In genomic region chr18:12306752-12307151, GRCh38 we compare ENCODE assay signal across 8 cellular contexts. TPM values are rescaled to one million over a fixed set of nuclear protein-coding genes. Genes with fewer than 3 reads are reported as not detected.
A peak's percentile ranks its signal among the peaks of the same experiment; 100 is the strongest.
DNase-seq lines count a peak whose midpoint lies in the region; ATAC-seq, FAIRE-seq and TF ChIP-seq lines count a peak whose summit lies in the region.

No MANE protein-coding gene starts in this region.

- TF ChIP-seq POLR2A in heart left ventricle (IDR thresholded peaks at IDR 0.05) (no peak), upper lobe of left lung (IDR thresholded peaks at IDR 0.05) (no peak)

- H3K36me3 ChIP-seq in heart left ventricle (peaks cover 0 to 18% (median 13%) of the 10 kb centered on the region in 9 donors), colonic mucosa (no peaks in the 10 kb centered on the region), muscle layer of colon (ENCODE audit: insufficient read depth, low read length) (peaks cover 15% of the 10 kb centered on the region), upper lobe of left lung (peaks cover 0 to 21% (median 6%) of the 10 kb centered on the region in 4 donors), small intestine (ENCODE audit: control insufficient read depth in 2 of 2, insufficient read depth in 2 of 2, low read length in 2 of 2) (no peaks in the 10 kb centered on the region)

- H3K4me1 ChIP-seq in heart left ventricle (peaks cover 0 to 39% (median 22%) of the 10 kb centered on the region in 12 donors), colonic mucosa (peaks cover 5% of the 10 kb centered on the region), muscle layer of colon (ENCODE audit: insufficient read depth, low read length) (peaks cover 37% of the 10 kb centered on the region), upper lobe of left lung (peaks cover 21 to 30% (median 26%) of the 10 kb centered on the region in 4 donors), small intestine (ENCODE audit: control insufficient read depth in 2 of 2, insufficient read depth in 1 of 2, low read depth in 1 of 2, low read length in 1 of 2) (peaks cover 0 to 2% of the 10 kb centered on the region in 2 donors)

- peak overlapping the region in 11 of 12 donors; percentile 44 to 98 (median 83) for H3K4me3 ChIP-seq in heart left ventricle
- peak overlapping the region; percentile 48 for H3K4me3 ChIP-seq in colonic mucosa
- H3K4me3 ChIP-seq in muscle layer of colon (ENCODE audit: low read depth in 1 of 2, low read length in 2 of 2) = peak overlapping the region; percentile 87 to 91
- peak overlapping the region in 3 of 4 donors; percentile 78 to 88 (median 79) for H3K4me3 ChIP-seq in upper lobe of left lung
- H3K4me3 ChIP-seq in small intestine (ENCODE audit: low read depth in 1 of 2, low read length in 2 of 2) = no peak overlapping the region

- no peak for FAIRE-seq in small intestine (lab: Jason Lieb, UNC)

- TF ChIP-seq CTCF in heart left ventricle (IDR thresholded peaks at IDR 0.05) (no peak), colonic mucosa (IDR thresholded peaks at IDR 0.05) (no peak), upper lobe of left lung (IDR thresholded peaks at IDR 0.05) (no peak)

- H3K27me3 ChIP-seq in heart left ventricle = no peaks in the 10 kb centered on the region
- peaks cover 28% of the 10 kb centered on the region for H3K27me3 ChIP-seq in colonic mucosa
- no peaks in the 10 kb centered on the region for H3K27me3 ChIP-seq in muscle layer of colon (ENCODE audit: control insufficient read depth in 1 of 2, insufficient read depth in 2 of 2, low read length in 2 of 2)
- peaks cover 0 to 16% (median 0%) of the 10 kb centered on the region in 4 donors for H3K27me3 ChIP-seq in upper lobe of left lung
- peaks cover 0 to 8% of the 10 kb centered on the region in 2 donors for H3K27me3 ChIP-seq in small intestine (ENCODE audit: control insufficient read depth in 2 of 2, insufficient read depth in 2 of 2, low read length in 2 of 2)

- no peak for TF ChIP-seq EP300 in upper lobe of left lung (IDR thresholded peaks at IDR 0.05)

- H3K27ac ChIP-seq in heart left ventricle (peak overlapping the region in 7 of 12 donors; percentile 90 to 100 (median 98)), colonic mucosa (peak overlapping the region; percentile 85), muscle layer of colon (ENCODE audit: low read depth, low read length) (peak overlapping the region; percentile 97), upper lobe of left lung (peak overlapping the region in 3 of 4 donors; percentile 97 to 98 (median 98)), small intestine (ENCODE audit: low read depth in 1 of 2, low read length in 1 of 2) (no peak overlapping the region)

- DNase-seq in heart left ventricle (no peak), Right ventricle myocardium superior (no peak), colonic mucosa (no peak), upper lobe of left lung (no peak), glomerular visceral epithelial cell (ENCODE audit: extremely low spot score) (no peak), small intestine (no peak)

- intact Hi-C loops in heart left ventricle (cut with DNase I) = loop anchor here in 3 of 10 donors (2.0 to 10.0 kb wide), 4 partner anchors 28 to 348 kb away; partner anchors contain the start of genes AFG3L2 (in 2 of the 3) and SPIRE1 (in 1 of the 3)
- intact Hi-C loops in Right ventricle myocardium superior (cut with DNase I) = no loop called here
- intact Hi-C loops in colonic mucosa (cut with DNase I) = no loop called here

- no peak for ATAC-seq in heart left ventricle
- no peak for ATAC-seq in Right ventricle myocardium superior (ENCODE audit: poor library complexity)
- no peak for ATAC-seq in upper lobe of left lung (ENCODE audit: low FRiP score in 2 of 2)
- ATAC-seq in GM19324 (IDR thresholded peaks at IDR 0.05; ENCODE audit: low FRiP score, unreplicated experiment) = no peak

- no peak overlapping the region for H3K9ac ChIP-seq in colonic mucosa (ENCODE audit: low read depth in 2 of 2, low read length in 2 of 2)
- H3K9ac ChIP-seq in muscle layer of colon (ENCODE audit: low read length) = peak overlapping the region; percentile 75

- H3K9me3 ChIP-seq in heart left ventricle (peaks cover 0 to 5% (median 0%) of the 10 kb centered on the region in 12 donors), colonic mucosa (no peaks in the 10 kb centered on the region), muscle layer of colon (ENCODE audit: low read length) (peaks cover under 1% of the 10 kb centered on the region), upper lobe of left lung (peaks cover 0 to 1% (median 0%) of the 10 kb centered on the region in 4 donors), small intestine (ENCODE audit: control insufficient read depth, low read depth) (no peaks in the 10 kb centered on the region)

- 71 to 76% (median 73%) methylated on average over 9 of the region's 9 CpGs for WGBS in heart left ventricle, 4 donors
- WGBS in upper lobe of left lung, 2 donors = 66 to 69% methylated on average over 9 of the region's 9 CpGs
- WGBS in small intestine, 3 donors = 20 to 50% (median 34%) methylated on average over 9 of the region's 9 CpGs

RNA-seq across cellular contexts. Expression of gene TUBB6, which starts 1.3 kb away (rescaled TPM):
- total RNA-seq in heart left ventricle = 100 to 1,000 TPM in 6 of 9 donors, 10 to 100 TPM in 3; 64.8 to 421 (median 126) TPM
- polyA plus RNA-seq in heart left ventricle = 100 to 1,000 TPM in 1 of 2 donors, 10 to 100 TPM in 1; 90.4 to 800 TPM
- total RNA-seq in Right ventricle myocardium superior = 94.6 TPM
- total RNA-seq in colonic mucosa = 10 to 100 TPM in 1 of 2 donors, 1 to 10 TPM in 1; 7.8 to 41.6 TPM
- total RNA-seq in upper lobe of left lung = 100 to 1,000 TPM in 4 of 6 donors, 10 to 100 TPM in 2; 89.1 to 380 (median 157) TPM
- polyA plus RNA-seq in small intestine = 10 to 100 TPM; 11.9 to 56.4 (median 33.5) TPM

RNA-seq across cellular contexts. Expression of gene CIDEA, which starts 52.6 kb away (rescaled TPM):
- total RNA-seq in heart left ventricle = 10 to 100 TPM in 1 of 9 donors, 1 to 10 TPM in 3, under 1 TPM in 2, not detected in 3; 0.35 to 17.1 (median 2.4) TPM
- polyA plus RNA-seq in heart left ventricle = 1 to 10 TPM in 1 of 2 donors, under 1 TPM in 1; 0.61 to 1.8 TPM
- total RNA-seq in Right ventricle myocardium superior = 0.91 TPM
- not detected for total RNA-seq in colonic mucosa
- total RNA-seq in upper lobe of left lung = not detected
- polyA plus RNA-seq in small intestine = 1 to 10 TPM in 2 of 3 donors, not detected in 1; 1.6 to 8.8 TPM

Comparison
In these comparisons a context has a peak if more than half of its experiments do, and no peak if none do; other contexts are left out.
1. H3K27ac ChIP-seq: peak in heart left ventricle (7 of 12), colonic mucosa (single experiment), muscle layer of colon (single experiment) and upper lobe of left lung (3 of 4); none in small intestine (0 of 2).
2. H3K4me3 ChIP-seq: peak in heart left ventricle (11 of 12), colonic mucosa (single experiment), muscle layer of colon (2 of 2) and upper lobe of left lung (3 of 4); none in small intestine (0 of 2).